15 cellular contexts compared by ENCODE assay signal in genomic region chr18:28040720-28041119, GRCh38.
DNase-seq lines count a peak whose midpoint lies in the region; ATAC-seq, FAIRE-seq and TF ChIP-seq lines count a peak whose summit lies in the region.
"Had no signal": no experiment of that assay in that cellular context is flagged by ENCODE, and none has a peak within 500 bp of the region (broad histone marks: within the 10 kb centered on the region; RNA-seq: fewer than 3 reads in every experiment).

No MANE protein-coding gene starts in this region.

- H3K27me3 ChIP-seq in SJSA1 (replicated peaks) (no peaks in the 10 kb centered on the region), neural progenitor cell (no peaks in the 10 kb centered on the region)
- H3K27me3 ChIP-seq: BLaER1 had no signal

- peak; percentile 6 for FAIRE-seq in D721Med (lab: Jason Lieb, UNC)
- FAIRE-seq: H54 had no signal

- no peak overlapping the region for H3K9ac ChIP-seq in neural progenitor cell
- H3K9ac ChIP-seq: BLaER1 had no signal

- H3K79me2 ChIP-seq in neural progenitor cell (ENCODE audit: low read depth) = peaks cover 94% of the 10 kb centered on the region

- H3K36me3 ChIP-seq in SJSA1 = no peaks in the 10 kb centered on the region
- H3K36me3 ChIP-seq in neural progenitor cell = no peaks in the 10 kb centered on the region
- H3K36me3 ChIP-seq: BLaER1 had no signal

- DNase-seq in D721Med (ENCODE audit: insufficient read length, low spot score) = no peak
- DNase-seq in SJSA1 (ENCODE audit: low read depth in 1 of 2, low spot score in 2 of 2) = no peak
- DNase-seq in chondrocyte (ENCODE audit: low spot score) = no peak
- no peak for DNase-seq in neural progenitor cell (ENCODE audit: low spot score)
- no peak for DNase-seq in activated T-cell treated with anti-CD3 and anti-CD28 coated beads, Interleukin-2, amount 50 U/mL, for 4 hours
- no peak for DNase-seq in KBM-7
- DNase-seq in left colon = no peak
- DNase-seq: CD8-positive, alpha-beta T cell; DMS79; NCI-H187 treated with DMSO at 0.1 percent for 48 hours; PC-9 had no signal

- H3K27me3 Mint-ChIP-seq in chondrocyte (ENCODE audit: low read depth) (no peaks in the 10 kb centered on the region), neural progenitor cell (ENCODE audit: insufficient read depth, low read depth) (peaks cover 5% of the 10 kb centered on the region)
- no peaks in the 10 kb centered on the region for H3K27me3 Mint-ChIP-seq in activated T-cell treated with anti-CD3 and anti-CD28 coated beads, Interleukin-2, amount 50 U/mL, for 4 hours (ENCODE audit: low read depth)

- H3K9me3 Mint-ChIP-seq in chondrocyte (ENCODE audit: low read depth) (no peaks in the 10 kb centered on the region), neural progenitor cell (no peaks in the 10 kb centered on the region)
- peaks cover 13% of the 10 kb centered on the region for H3K9me3 Mint-ChIP-seq in activated T-cell treated with anti-CD3 and anti-CD28 coated beads, Interleukin-2, amount 50 U/mL, for 4 hours

- peaks cover 55% of the 10 kb centered on the region for H3K4me1 Mint-ChIP-seq in chondrocyte (ENCODE audit: low read depth)
- H3K4me1 Mint-ChIP-seq in neural progenitor cell = peaks cover 97% of the 10 kb centered on the region
- H3K4me1 Mint-ChIP-seq in activated T-cell treated with anti-CD3 and anti-CD28 coated beads, Interleukin-2, amount 50 U/mL, for 4 hours (ENCODE audit: low read depth) = no peaks in the 10 kb centered on the region

- no peak overlapping the region for H3K4me3 Mint-ChIP-seq in chondrocyte (ENCODE audit: unreplicated experiment)
- peak overlapping the region; percentile 69 for H3K4me3 Mint-ChIP-seq in neural progenitor cell
- no peak overlapping the region for H3K4me3 Mint-ChIP-seq in activated T-cell treated with anti-CD3 and anti-CD28 coated beads, Interleukin-2, amount 50 U/mL, for 4 hours
- H3K4me3 Mint-ChIP-seq: CD8-positive, alpha-beta T cell had no signal

- peaks cover 54% of the 10 kb centered on the region for H4K20me1 ChIP-seq in neural progenitor cell (ENCODE audit: low read depth)
- H4K20me1 ChIP-seq: BLaER1 had no signal

- H2AFZ ChIP-seq in neural progenitor cell (replicated peaks) = no peak overlapping the region
- H2AFZ ChIP-seq: PC-9 had no signal

- H3K9me3 ChIP-seq in SJSA1 (replicated peaks) (no peaks in the 10 kb centered on the region), neural progenitor cell (ENCODE audit: low read depth) (no peaks in the 10 kb centered on the region)
- H3K9me3 ChIP-seq: BLaER1 had no signal

- H3K4me1 ChIP-seq in SJSA1 (replicated peaks) (peaks cover 29% of the 10 kb centered on the region), neural progenitor cell (peaks cover 77% of the 10 kb centered on the region)
- H3K4me1 ChIP-seq: BLaER1 had no signal

- TF ChIP-seq CTCF in D721Med (IDR thresholded peaks at IDR 0.05; ENCODE audit: insufficient read depth, missing control alignments) = no peak
- no peak for TF ChIP-seq CTCF in chondrocyte (IDR thresholded peaks at IDR 0.05)
- TF ChIP-seq CTCF in neural progenitor cell (IDR thresholded peaks at IDR 0.05) = no peak

- H3K27ac ChIP-seq in SJSA1 (peak overlapping the region; percentile 15; the same call in 1 of the 2 replicates), neural progenitor cell (peak overlapping the region; percentile 77)
- H3K27ac ChIP-seq: BLaER1, PC-9 had no signal

- H3K27ac Mint-ChIP-seq in chondrocyte (ENCODE audit: unreplicated experiment) = peak overlapping the region; percentile 87
- H3K27ac Mint-ChIP-seq in neural progenitor cell = peak overlapping the region; percentile 97
- H3K27ac Mint-ChIP-seq: CD8-positive, alpha-beta T cell had no signal

- ATAC-seq in HG02885 (IDR thresholded peaks at IDR 0.05; ENCODE audit: poor library complexity, unreplicated experiment) (no peak), left colon (no peak)
- no peak for ATAC-seq in activated T-cell treated with anti-CD3 and anti-CD28 coated beads, Interleukin-2, amount 50 U/mL, for 4 hours
- ATAC-seq: CD8-positive, alpha-beta T cell; Right ventricle myocardium inferior had no signal

- H3K4me3 ChIP-seq in SJSA1 = no peak overlapping the region
- H3K4me3 ChIP-seq in neural progenitor cell = peak overlapping the region; percentile 9
- H3K4me3 ChIP-seq: BLaER1, PC-9 had no signal

- intact Hi-C loops in left colon (cut with DNase I, micrococcal nuclease) = no loop called here

- peak overlapping the region; percentile 67 for H3K4me2 ChIP-seq in neural progenitor cell
- H3K4me2 ChIP-seq: BLaER1, PC-9 had no signal

- H3K36me3 Mint-ChIP-seq in chondrocyte (ENCODE audit: low read depth) = peaks cover 1% of the 10 kb centered on the region
- peaks cover 2% of the 10 kb centered on the region for H3K36me3 Mint-ChIP-seq in neural progenitor cell
- H3K36me3 Mint-ChIP-seq in activated T-cell treated with anti-CD3 and anti-CD28 coated beads, Interleukin-2, amount 50 U/mL, for 4 hours (ENCODE audit: insufficient read depth) = no peaks in the 10 kb centered on the region
- H3K36me3 Mint-ChIP-seq: CD8-positive, alpha-beta T cell had no signal

- H3F3A ChIP-seq in neural progenitor cell (ENCODE audit: low read depth) = peaks cover 52% of the 10 kb centered on the region

- in situ Hi-C loops in KBM-7 (cut with MboI; ENCODE audit: low pct_unique_long_range_greater_than_20kb, low sequenced_read_pairs) = no loop called here
